ENCODE assay signal across 23 cellular contexts in genomic region chr5:52864884-52865283, GRCh38.
DNase-seq lines count a peak whose midpoint lies in the region; ATAC-seq and TF ChIP-seq lines count a peak whose summit lies in the region.
"Had no signal": no experiment of that assay in that cellular context is flagged by ENCODE, and none has a peak within 500 bp of the region (broad histone marks: within the 10 kb centered on the region; RNA-seq: fewer than 3 reads in every experiment).

No MANE protein-coding gene starts in this region.

- no peaks in the 10 kb centered on the region for H3K27me3 Mint-ChIP-seq in osteocyte (ENCODE audit: unreplicated experiment)
- H3K27me3 Mint-ChIP-seq: activated CD4-positive, alpha-beta memory T cell treated with anti-CD3 and anti-CD28 coated beads, Interleukin-2, amount 10 ng/mL, durations not matched to agents 7 days and 5 days had no signal

- H3K9me3 ChIP-seq in left ventricle myocardium inferior (replicated peaks) = no peaks in the 10 kb centered on the region
- H3K9me3 ChIP-seq in heart right ventricle = no peaks in the 10 kb centered on the region
- H3K9me3 ChIP-seq in mucosa of descending colon = no peaks in the 10 kb centered on the region
- H3K9me3 ChIP-seq: gastrocnemius medialis, upper lobe of right lung had no signal

- no peak overlapping the region for H3K4me3 ChIP-seq in left ventricle myocardium inferior
- no peak overlapping the region for H3K4me3 ChIP-seq in heart right ventricle
- no peak overlapping the region for H3K4me3 ChIP-seq in epithelial cell of esophagus (ENCODE audit: low read length)
- no peak overlapping the region for H3K4me3 ChIP-seq in mucosa of descending colon
- H3K4me3 ChIP-seq: gastrocnemius medialis, skin epidermis, upper lobe of right lung had no signal

- no peak for TF ChIP-seq CTCF in left ventricle myocardium inferior (IDR thresholded peaks at IDR 0.05; ENCODE audit: borderline replicate concordance)
- TF ChIP-seq CTCF in heart right ventricle (IDR thresholded peaks at IDR 0.05) = no peak
- no peak for TF ChIP-seq CTCF in epithelial cell of esophagus (IDR thresholded peaks at IDR 0.05; ENCODE audit: insufficient read depth, low read depth, low read length, missing control alignments)
- TF ChIP-seq CTCF in osteocyte (IDR thresholded peaks at IDR 0.05) = no peak
- TF ChIP-seq CTCF in mucosa of descending colon (IDR thresholded peaks at IDR 0.05) = no peak

- peaks cover 35% of the 10 kb centered on the region for H3K4me1 Mint-ChIP-seq in osteocyte (ENCODE audit: unreplicated experiment)
- H3K4me1 Mint-ChIP-seq: activated B cell treated with CpG ODN at 0.5 μM for 24 hours; activated CD4-positive, alpha-beta memory T cell treated with anti-CD3 and anti-CD28 coated beads, Interleukin-2, amount 10 ng/mL, durations not matched to agents 7 days and 5 days; B cell; memory B cell had no signal

- peaks cover 9% of the 10 kb centered on the region for H3K36me3 ChIP-seq in left ventricle myocardium inferior
- H3K36me3 ChIP-seq in heart right ventricle = peaks cover 0 to 63% (median 3%) of the 10 kb centered on the region in 9 donors
- H3K36me3 ChIP-seq in mucosa of descending colon (ENCODE audit: low read depth) = no peaks in the 10 kb centered on the region
- H3K36me3 ChIP-seq: gastrocnemius medialis had no signal

- intact Hi-C loops in left ventricle myocardium inferior (cut with micrococcal nuclease) (no loop called here), heart right ventricle (cut with DNase I) (no loop called here), mucosa of descending colon (cut with DNase I, micrococcal nuclease) (no loop called here)

- H3K27me3 ChIP-seq in left ventricle myocardium inferior (ENCODE audit: low read depth) (no peaks in the 10 kb centered on the region), heart right ventricle (no peaks in the 10 kb centered on the region)
- H3K27me3 ChIP-seq: gastrocnemius medialis, upper lobe of right lung had no signal

- WGBS in heart right ventricle, 2 donors = 73 to 74% methylated on average over 3 of the region's 3 CpGs

- no peak overlapping the region for H3K4me3 Mint-ChIP-seq in osteocyte (ENCODE audit: unreplicated experiment)
- H3K4me3 Mint-ChIP-seq: activated B cell treated with CpG ODN at 0.5 μM for 24 hours; activated CD4-positive, alpha-beta memory T cell treated with anti-CD3 and anti-CD28 coated beads, Interleukin-2, amount 10 ng/mL, durations not matched to agents 7 days and 5 days; activated naive CD4-positive, alpha-beta T cell treated with anti-CD3 and anti-CD28 coated beads for 36 hours; B cell; memory B cell; natural killer cell treated with Interleukin-12 subunit alpha and Interleukin-12 subunit beta and Interleukin-15 and Interleukin-18, amount 100 ng/mL, for 72 hours had no signal

- H3K36me3 Mint-ChIP-seq in osteocyte (ENCODE audit: unreplicated experiment) = peaks cover 32% of the 10 kb centered on the region
- H3K36me3 Mint-ChIP-seq: memory B cell had no signal

- no peaks in the 10 kb centered on the region for H3K9me3 Mint-ChIP-seq in osteocyte (ENCODE audit: unreplicated experiment)
- H3K9me3 Mint-ChIP-seq: activated B cell treated with CpG ODN at 0.5 μM for 24 hours; activated CD4-positive, alpha-beta memory T cell treated with anti-CD3 and anti-CD28 coated beads, Interleukin-2, amount 10 ng/mL, durations not matched to agents 7 days and 5 days; activated naive CD4-positive, alpha-beta T cell treated with anti-CD3 and anti-CD28 coated beads for 36 hours; memory B cell; natural killer cell treated with Interleukin-12 subunit alpha and Interleukin-12 subunit beta and Interleukin-15 and Interleukin-18, amount 100 ng/mL, for 72 hours had no signal

- peaks cover 35% of the 10 kb centered on the region for H3K4me1 ChIP-seq in left ventricle myocardium inferior
- peaks cover 0 to 41% (median 28%) of the 10 kb centered on the region in 9 donors for H3K4me1 ChIP-seq in heart right ventricle
- H3K4me1 ChIP-seq in mucosa of descending colon (ENCODE audit: low read depth) = no peaks in the 10 kb centered on the region

- peak overlapping the region; percentile 55 for H3K27ac ChIP-seq in left ventricle myocardium inferior (replicated peaks)
- peak overlapping the region in 4 of 10 donors; percentile 5 to 64 (median 26) for H3K27ac ChIP-seq in heart right ventricle
- H3K27ac ChIP-seq: upper lobe of right lung had no signal

- ATAC-seq in heart right ventricle (no peak), mucosa of descending colon (no peak), GM21515 (IDR thresholded peaks at IDR 0.05; ENCODE audit: unreplicated experiment) (no peak), HG03457 (IDR thresholded peaks at IDR 0.05; ENCODE audit: unreplicated experiment) (no peak), GM19351 (IDR thresholded peaks at IDR 0.05; ENCODE audit: unreplicated experiment) (no peak)
- ATAC-seq: gastrocnemius medialis; natural killer cell treated with Interleukin-12 subunit alpha and Interleukin-12 subunit beta and Interleukin-15 and Interleukin-18, amount 100 ng/mL, for 72 hours; stimulated activated naive CD8-positive, alpha-beta T cell treated with anti-CD3 and anti-CD28 coated beads, Interleukin-15, Interleukin-2, amounts not matched to agents 100 U/mL and 50 U/mL, for 24 hours; upper lobe of right lung had no signal

- H3K27ac Mint-ChIP-seq in osteocyte (ENCODE audit: unreplicated experiment) = peak overlapping the region; percentile 90
- H3K27ac Mint-ChIP-seq: activated B cell treated with CpG ODN at 0.5 μM for 24 hours; activated CD4-positive, alpha-beta memory T cell treated with anti-CD3 and anti-CD28 coated beads, Interleukin-2, amount 10 ng/mL, durations not matched to agents 7 days and 5 days; activated naive CD4-positive, alpha-beta T cell treated with anti-CD3 and anti-CD28 coated beads for 36 hours; B cell; memory B cell; natural killer cell treated with Interleukin-12 subunit alpha and Interleukin-12 subunit beta and Interleukin-15 and Interleukin-18, amount 100 ng/mL, for 72 hours had no signal

- DNase-seq in left ventricle myocardium inferior (no peak), heart right ventricle (no peak), epithelial cell of esophagus (ENCODE audit: low read depth) (peak; percentile 66), osteocyte (ENCODE audit: extremely low spot score, unreplicated experiment) (no peak), mucosa of descending colon (no peak)
- DNase-seq: 8988T; activated B cell treated with CpG ODN at 0.5 μM for 24 hours; activated CD4-positive, alpha-beta memory T cell treated with anti-CD3 and anti-CD28 coated beads, Interleukin-2, amount 10 ng/mL, durations not matched to agents 7 days and 5 days; activated naive CD4-positive, alpha-beta T cell treated with anti-CD3 and anti-CD28 coated beads for 36 hours; cortex of kidney; DMS79; gastrocnemius medialis; NCI-H1417; NCI-H524; stimulated activated naive CD8-positive, alpha-beta T cell treated with anti-CD3 and anti-CD28 coated beads, Interleukin-15, Interleukin-2, amounts not matched to agents 100 U/mL and 50 U/mL, for 24 hours; upper lobe of right lung had no signal
